In genomic region chr11:120792306-120792705, GRCh38 we compare ENCODE assay signal across 21 cellular contexts.
"Had no signal": no experiment of that assay in that cellular context is flagged by ENCODE, and none has a peak within 500 bp of the region (broad histone marks: within the 10 kb centered on the region; RNA-seq: fewer than 3 reads in every experiment).

No MANE protein-coding gene starts in this region.

- H3K27ac ChIP-seq: coronary artery, heart left ventricle, left ventricle myocardium inferior, lower lobe of right lung, neutrophil, psoas muscle, right lobe of liver, testis, tibial nerve had no signal

- H3K4me3 ChIP-seq: coronary artery, heart left ventricle, left ventricle myocardium inferior, lower lobe of right lung, psoas muscle, right lobe of liver, testis, tibial nerve had no signal

- H3K4me3 Mint-ChIP-seq: memory B cell; mesothelial cell of epicardium; naive B cell; stimulated activated naive B cell treated with anti-CD40 and anti-IgM and Interleukin-4, amounts not matched to agents 10 μg/mL and 1 μg/mL and 100 μg/mL, for 72 hours; stimulated activated naive CD8-positive, alpha-beta T cell treated with anti-CD3 and anti-CD28 coated beads, Interleukin-15, amount 100 ng/mL, for 72 hours had no signal

- H3K27ac Mint-ChIP-seq: memory B cell; mesothelial cell of epicardium; naive B cell; stimulated activated naive B cell treated with anti-CD40 and anti-IgM and Interleukin-4, amounts not matched to agents 10 μg/mL and 1 μg/mL and 100 μg/mL, for 72 hours; stimulated activated naive CD8-positive, alpha-beta T cell treated with anti-CD3 and anti-CD28 coated beads, Interleukin-15, amount 100 ng/mL, for 72 hours had no signal

- H3K36me3 Mint-ChIP-seq: memory B cell; mesothelial cell of epicardium; naive B cell; stimulated activated naive B cell treated with anti-CD40 and anti-IgM and Interleukin-4, amounts not matched to agents 10 μg/mL and 1 μg/mL and 100 μg/mL, for 72 hours had no signal

- H3K4me1 ChIP-seq: heart left ventricle, left ventricle myocardium inferior, lower lobe of right lung, psoas muscle, right lobe of liver, testis, tibial nerve had no signal

- H3K9me3 Mint-ChIP-seq: memory B cell; mesothelial cell of epicardium; naive B cell; stimulated activated naive B cell treated with anti-CD40 and anti-IgM and Interleukin-4, amounts not matched to agents 10 μg/mL and 1 μg/mL and 100 μg/mL, for 72 hours; stimulated activated naive CD8-positive, alpha-beta T cell treated with anti-CD3 and anti-CD28 coated beads, Interleukin-15, amount 100 ng/mL, for 72 hours had no signal

- DNase-seq: effector CD4-positive, alpha-beta T cell; heart left ventricle; hypothalamus; kidney glomerular epithelial cell; left ventricle myocardium inferior; lower lobe of right lung; naive B cell; psoas muscle; retina; right lobe of liver; stimulated activated CD4-positive, alpha-beta T cell treated with anti-CD3 and anti-CD28 coated beads, Interleukin-2, amount 100 ng/mL, for 24 hours; stimulated activated CD4-positive, alpha-beta T cell treated with anti-CD3 and anti-CD28 coated beads, Interleukin-4, amount 100 ng/mL, for 4 hours; stimulated activated naive B cell treated with anti-CD40 and anti-IgM and Interleukin-4, amounts not matched to agents 10 μg/mL and 1 μg/mL and 100 μg/mL, for 72 hours; stimulated activated naive CD8-positive, alpha-beta T cell treated with anti-CD3 and anti-CD28 coated beads, Interleukin-15, amount 100 ng/mL, for 72 hours; testis had no signal

- ATAC-seq: esophagus mucosa; heart left ventricle; psoas muscle; right lobe of liver; stimulated activated naive B cell treated with anti-CD40 and anti-IgM and Interleukin-4, amounts not matched to agents 10 μg/mL and 1 μg/mL and 100 μg/mL, for 72 hours; stimulated activated naive CD8-positive, alpha-beta T cell treated with anti-CD3 and anti-CD28 coated beads, Interleukin-15, amount 100 ng/mL, for 72 hours had no signal

- H3K27me3 ChIP-seq: right lobe of liver, testis had no signal

- H3K36me3 ChIP-seq: heart left ventricle, left ventricle myocardium inferior, lower lobe of right lung, neutrophil, right lobe of liver, tibial nerve had no signal

- H3K9me3 ChIP-seq: lower lobe of right lung, neutrophil, psoas muscle, right lobe of liver, testis had no signal

- H3K4me1 Mint-ChIP-seq: memory B cell; mesothelial cell of epicardium; naive B cell; stimulated activated naive B cell treated with anti-CD40 and anti-IgM and Interleukin-4, amounts not matched to agents 10 μg/mL and 1 μg/mL and 100 μg/mL, for 72 hours; stimulated activated naive CD8-positive, alpha-beta T cell treated with anti-CD3 and anti-CD28 coated beads, Interleukin-15, amount 100 ng/mL, for 72 hours had no signal
